Comparison of ENCODE assay signal across 1 cellular context in genomic region chr16:30697264-30698138, GRCh38.
TF ChIP-seq lines count a peak whose summit lies in the region.

No MANE protein-coding gene starts in this region.

TF ChIP-seq in HepG2, 621 proteins besides CTCF, POLR2A, EP300 and RAD21 (continued from another document and continues in another):
- no peak for TF ChIP-seq ZNF232 (CRISPR knock-in tag; IDR thresholded peaks at IDR 0.05; ENCODE audit: borderline replicate concordance)
- TF ChIP-seq, protein P1, sequence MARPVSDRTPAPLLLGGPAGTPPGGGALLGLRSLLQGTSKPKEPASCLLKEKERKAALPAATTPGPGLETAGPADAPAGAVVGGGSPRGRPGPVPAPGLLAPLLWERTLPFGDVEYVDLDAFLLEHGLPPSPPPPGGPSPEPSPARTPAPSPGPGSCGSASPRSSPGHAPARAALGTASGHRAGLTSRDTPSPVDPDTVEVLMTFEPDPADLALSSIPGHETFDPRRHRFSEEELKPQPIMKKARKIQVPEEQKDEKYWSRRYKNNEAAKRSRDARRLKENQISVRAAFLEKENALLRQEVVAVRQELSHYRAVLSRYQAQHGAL (CRISPR knock-in tag; IDR thresholded peaks at IDR 0.05; ENCODE audit: not compliant biosample characterization), result no peak
- 0 out of 2 replicates have a peak, but pooled peaks have one; percentile 58 for TF ChIP-seq ZNF607 (CRISPR knock-in tag; IDR thresholded peaks at IDR 0.05; ENCODE audit: borderline replicate concordance)
- no peak for TF ChIP-seq BRD4 (CRISPR knock-in tag; IDR thresholded peaks at IDR 0.05)
- no peak for TF ChIP-seq ZNF430 (CRISPR knock-in tag; IDR thresholded peaks at IDR 0.05)
- no peak for TF ChIP-seq PHF21A (CRISPR knock-in tag; IDR thresholded peaks at IDR 0.05)
- TF ChIP-seq ZNF546 (CRISPR knock-in tag; conservative IDR thresholded peaks at IDR 0.05), result no peak; the same call in 1 of the 2 replicates
- TF ChIP-seq HHEX (CRISPR knock-in tag; IDR thresholded peaks at IDR 0.05), result no peak
- 0 out of 2 replicates have a peak, but pooled peaks have one; percentile 92 for TF ChIP-seq ZZZ3 (CRISPR knock-in tag; IDR thresholded peaks at IDR 0.05; ENCODE audit: borderline replicate concordance)
- no peak for TF ChIP-seq RBM22 (optimal IDR thresholded peaks at IDR 0.05; ENCODE audit: low read length)
- TF ChIP-seq HOXA3 (CRISPR knock-in tag; IDR thresholded peaks at IDR 0.05), result no peak
- no peak for TF ChIP-seq ZIK1 (CRISPR knock-in tag; IDR thresholded peaks at IDR 0.05; ENCODE audit: borderline replicate concordance, low read depth)
- no peak for TF ChIP-seq KDM6A (CRISPR knock-in tag; IDR thresholded peaks at IDR 0.05; ENCODE audit: low read depth)
- TF ChIP-seq GATAD2A (CRISPR knock-in tag; IDR thresholded peaks at IDR 0.05), result no peak
- no peak for TF ChIP-seq ZNF879 (CRISPR knock-in tag; IDR thresholded peaks at IDR 0.05)
- TF ChIP-seq, protein P2, sequence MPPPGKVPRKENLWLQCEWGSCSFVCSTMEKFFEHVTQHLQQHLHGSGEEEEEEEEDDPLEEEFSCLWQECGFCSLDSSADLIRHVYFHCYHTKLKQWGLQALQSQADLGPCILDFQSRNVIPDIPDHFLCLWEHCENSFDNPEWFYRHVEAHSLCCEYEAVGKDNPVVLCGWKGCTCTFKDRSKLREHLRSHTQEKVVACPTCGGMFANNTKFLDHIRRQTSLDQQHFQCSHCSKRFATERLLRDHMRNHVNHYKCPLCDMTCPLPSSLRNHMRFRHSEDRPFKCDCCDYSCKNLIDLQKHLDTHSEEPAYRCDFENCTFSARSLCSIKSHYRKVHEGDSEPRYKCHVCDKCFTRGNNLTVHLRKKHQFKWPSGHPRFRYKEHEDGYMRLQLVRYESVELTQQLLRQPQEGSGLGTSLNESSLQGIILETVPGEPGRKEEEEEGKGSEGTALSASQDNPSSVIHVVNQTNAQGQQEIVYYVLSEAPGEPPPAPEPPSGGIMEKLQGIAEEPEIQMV (CRISPR knock-in tag; IDR thresholded peaks at IDR 0.05; ENCODE audit: low read depth), result no peak
- no peak for TF ChIP-seq FUBP1 (CRISPR knock-in tag; IDR thresholded peaks at IDR 0.05; ENCODE audit: borderline replicate concordance)
- no peak for TF ChIP-seq TOPORS (CRISPR knock-in tag; IDR thresholded peaks at IDR 0.05)
- TF ChIP-seq RBFOX2 (IDR thresholded peaks at IDR 0.05; ENCODE audit: low read depth, low read length), result no peak
- no peak for TF ChIP-seq SAFB2 (CRISPR knock-in tag; IDR thresholded peaks at IDR 0.05; ENCODE audit: borderline replicate concordance, low read depth)
- TF ChIP-seq TEAD3 (CRISPR knock-in tag; optimal IDR thresholded peaks at IDR 0.05; ENCODE audit: borderline replicate concordance), result no peak
- no peak; the same call in 1 of the 2 replicates for TF ChIP-seq FOXK2 (IDR thresholded peaks at IDR 0.05)
- TF ChIP-seq SMYD3 (CRISPR knock-in tag; IDR thresholded peaks at IDR 0.05), result no peak
- TF ChIP-seq ZBTB14 (CRISPR knock-in tag; IDR thresholded peaks at IDR 0.05), result no peak
- TF ChIP-seq ZFP82 (CRISPR knock-in tag; IDR thresholded peaks at IDR 0.05; ENCODE audit: borderline replicate concordance), result no peak
- no peak for TF ChIP-seq NFKB2 (CRISPR knock-in tag; IDR thresholded peaks at IDR 0.05; ENCODE audit: borderline replicate concordance)
- TF ChIP-seq KDM4B (CRISPR knock-in tag; IDR thresholded peaks at IDR 0.05), result no peak
- TF ChIP-seq ZNF644 (CRISPR knock-in tag; IDR thresholded peaks at IDR 0.05; ENCODE audit: low read depth), result no peak
- TF ChIP-seq, protein P3, sequence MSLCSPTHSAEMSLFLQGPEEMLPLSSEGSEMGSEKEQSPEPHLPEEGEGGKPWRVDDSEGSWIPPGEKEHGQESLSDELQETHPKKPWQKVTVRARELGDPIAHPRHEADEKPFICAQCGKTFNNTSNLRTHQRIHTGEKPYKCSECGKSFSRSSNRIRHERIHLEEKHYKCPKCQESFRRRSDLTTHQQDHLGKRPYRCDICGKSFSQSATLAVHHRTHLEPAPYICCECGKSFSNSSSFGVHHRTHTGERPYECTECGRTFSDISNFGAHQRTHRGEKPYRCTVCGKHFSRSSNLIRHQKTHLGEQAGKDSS (CRISPR knock-in tag; IDR thresholded peaks at IDR 0.05; ENCODE audit: borderline replicate concordance, low read depth), result no peak; the same call in 1 of the 2 replicates
- no peak for TF ChIP-seq BCL6 (CRISPR knock-in tag; IDR thresholded peaks at IDR 0.05)
- TF ChIP-seq MAFK (conservative IDR thresholded peaks at IDR 0.05 in 1 of 2, IDR thresholded peaks at IDR 0.05 in 1 of 2; ENCODE audit: low read length in 2 of 2), result no peak
- TF ChIP-seq ZNF263 (CRISPR knock-in tag; IDR thresholded peaks at IDR 0.05), result no peak
- no peak for TF ChIP-seq ZBTB7A (CRISPR knock-in tag; IDR thresholded peaks at IDR 0.05)
- no peak for TF ChIP-seq ZNF33B (CRISPR knock-in tag; IDR thresholded peaks at IDR 0.05)
- no peak for TF ChIP-seq SKI (IDR thresholded peaks at IDR 0.05; ENCODE audit: partially characterized antibody)
- TF ChIP-seq FLYWCH1 (CRISPR knock-in tag; IDR thresholded peaks at IDR 0.05), result no peak
- TF ChIP-seq HIVEP1 (CRISPR knock-in tag; IDR thresholded peaks at IDR 0.05), result no peak; the same call in 1 of the 2 replicates
- no peak for TF ChIP-seq ZNF460 (CRISPR knock-in tag; IDR thresholded peaks at IDR 0.05; ENCODE audit: borderline replicate concordance)
- no peak for TF ChIP-seq FOXP1 (IDR thresholded peaks at IDR 0.05)
- TF ChIP-seq FOXP1 (CRISPR knock-in tag; IDR thresholded peaks at IDR 0.05), result no peak
- no peak for TF ChIP-seq ZNF720 (CRISPR knock-in tag; IDR thresholded peaks at IDR 0.05)
- TF ChIP-seq SP4 (CRISPR knock-in tag; IDR thresholded peaks at IDR 0.05), result no peak
- peak; percentile 21; the same call in 1 of the 2 replicates for TF ChIP-seq KLF13 (CRISPR knock-in tag; IDR thresholded peaks at IDR 0.05)
- TF ChIP-seq, protein P4, sequence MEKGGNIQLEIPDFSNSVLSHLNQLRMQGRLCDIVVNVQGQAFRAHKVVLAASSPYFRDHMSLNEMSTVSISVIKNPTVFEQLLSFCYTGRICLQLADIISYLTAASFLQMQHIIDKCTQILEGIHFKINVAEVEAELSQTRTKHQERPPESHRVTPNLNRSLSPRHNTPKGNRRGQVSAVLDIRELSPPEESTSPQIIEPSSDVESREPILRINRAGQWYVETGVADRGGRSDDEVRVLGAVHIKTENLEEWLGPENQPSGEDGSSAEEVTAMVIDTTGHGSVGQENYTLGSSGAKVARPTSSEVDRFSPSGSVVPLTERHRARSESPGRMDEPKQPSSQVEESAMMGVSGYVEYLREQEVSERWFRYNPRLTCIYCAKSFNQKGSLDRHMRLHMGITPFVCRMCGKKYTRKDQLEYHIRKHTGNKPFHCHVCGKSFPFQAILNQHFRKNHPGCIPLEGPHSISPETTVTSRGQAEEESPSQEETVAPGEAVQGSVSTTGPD (CRISPR knock-in tag; IDR thresholded peaks at IDR 0.05), result no peak
- no peak for TF ChIP-seq SNRNP70 (IDR thresholded peaks at IDR 0.05; ENCODE audit: low read depth, low read length)
- no peak for TF ChIP-seq ZBTB44 (CRISPR knock-in tag; IDR thresholded peaks at IDR 0.05)
- TF ChIP-seq, protein P5, sequence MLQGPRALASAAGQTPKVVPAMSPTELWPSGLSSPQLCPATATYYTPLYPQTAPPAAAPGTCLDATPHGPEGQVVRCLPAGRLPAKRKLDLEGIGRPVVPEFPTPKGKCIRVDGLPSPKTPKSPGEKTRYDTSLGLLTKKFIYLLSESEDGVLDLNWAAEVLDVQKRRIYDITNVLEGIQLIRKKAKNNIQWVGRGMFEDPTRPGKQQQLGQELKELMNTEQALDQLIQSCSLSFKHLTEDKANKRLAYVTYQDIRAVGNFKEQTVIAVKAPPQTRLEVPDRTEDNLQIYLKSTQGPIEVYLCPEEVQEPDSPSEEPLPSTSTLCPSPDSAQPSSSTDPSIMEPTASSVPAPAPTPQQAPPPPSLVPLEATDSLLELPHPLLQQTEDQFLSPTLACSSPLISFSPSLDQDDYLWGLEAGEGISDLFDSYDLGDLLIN (CRISPR knock-in tag; IDR thresholded peaks at IDR 0.05; ENCODE audit: borderline replicate concordance), result no peak
- TF ChIP-seq, protein P6, sequence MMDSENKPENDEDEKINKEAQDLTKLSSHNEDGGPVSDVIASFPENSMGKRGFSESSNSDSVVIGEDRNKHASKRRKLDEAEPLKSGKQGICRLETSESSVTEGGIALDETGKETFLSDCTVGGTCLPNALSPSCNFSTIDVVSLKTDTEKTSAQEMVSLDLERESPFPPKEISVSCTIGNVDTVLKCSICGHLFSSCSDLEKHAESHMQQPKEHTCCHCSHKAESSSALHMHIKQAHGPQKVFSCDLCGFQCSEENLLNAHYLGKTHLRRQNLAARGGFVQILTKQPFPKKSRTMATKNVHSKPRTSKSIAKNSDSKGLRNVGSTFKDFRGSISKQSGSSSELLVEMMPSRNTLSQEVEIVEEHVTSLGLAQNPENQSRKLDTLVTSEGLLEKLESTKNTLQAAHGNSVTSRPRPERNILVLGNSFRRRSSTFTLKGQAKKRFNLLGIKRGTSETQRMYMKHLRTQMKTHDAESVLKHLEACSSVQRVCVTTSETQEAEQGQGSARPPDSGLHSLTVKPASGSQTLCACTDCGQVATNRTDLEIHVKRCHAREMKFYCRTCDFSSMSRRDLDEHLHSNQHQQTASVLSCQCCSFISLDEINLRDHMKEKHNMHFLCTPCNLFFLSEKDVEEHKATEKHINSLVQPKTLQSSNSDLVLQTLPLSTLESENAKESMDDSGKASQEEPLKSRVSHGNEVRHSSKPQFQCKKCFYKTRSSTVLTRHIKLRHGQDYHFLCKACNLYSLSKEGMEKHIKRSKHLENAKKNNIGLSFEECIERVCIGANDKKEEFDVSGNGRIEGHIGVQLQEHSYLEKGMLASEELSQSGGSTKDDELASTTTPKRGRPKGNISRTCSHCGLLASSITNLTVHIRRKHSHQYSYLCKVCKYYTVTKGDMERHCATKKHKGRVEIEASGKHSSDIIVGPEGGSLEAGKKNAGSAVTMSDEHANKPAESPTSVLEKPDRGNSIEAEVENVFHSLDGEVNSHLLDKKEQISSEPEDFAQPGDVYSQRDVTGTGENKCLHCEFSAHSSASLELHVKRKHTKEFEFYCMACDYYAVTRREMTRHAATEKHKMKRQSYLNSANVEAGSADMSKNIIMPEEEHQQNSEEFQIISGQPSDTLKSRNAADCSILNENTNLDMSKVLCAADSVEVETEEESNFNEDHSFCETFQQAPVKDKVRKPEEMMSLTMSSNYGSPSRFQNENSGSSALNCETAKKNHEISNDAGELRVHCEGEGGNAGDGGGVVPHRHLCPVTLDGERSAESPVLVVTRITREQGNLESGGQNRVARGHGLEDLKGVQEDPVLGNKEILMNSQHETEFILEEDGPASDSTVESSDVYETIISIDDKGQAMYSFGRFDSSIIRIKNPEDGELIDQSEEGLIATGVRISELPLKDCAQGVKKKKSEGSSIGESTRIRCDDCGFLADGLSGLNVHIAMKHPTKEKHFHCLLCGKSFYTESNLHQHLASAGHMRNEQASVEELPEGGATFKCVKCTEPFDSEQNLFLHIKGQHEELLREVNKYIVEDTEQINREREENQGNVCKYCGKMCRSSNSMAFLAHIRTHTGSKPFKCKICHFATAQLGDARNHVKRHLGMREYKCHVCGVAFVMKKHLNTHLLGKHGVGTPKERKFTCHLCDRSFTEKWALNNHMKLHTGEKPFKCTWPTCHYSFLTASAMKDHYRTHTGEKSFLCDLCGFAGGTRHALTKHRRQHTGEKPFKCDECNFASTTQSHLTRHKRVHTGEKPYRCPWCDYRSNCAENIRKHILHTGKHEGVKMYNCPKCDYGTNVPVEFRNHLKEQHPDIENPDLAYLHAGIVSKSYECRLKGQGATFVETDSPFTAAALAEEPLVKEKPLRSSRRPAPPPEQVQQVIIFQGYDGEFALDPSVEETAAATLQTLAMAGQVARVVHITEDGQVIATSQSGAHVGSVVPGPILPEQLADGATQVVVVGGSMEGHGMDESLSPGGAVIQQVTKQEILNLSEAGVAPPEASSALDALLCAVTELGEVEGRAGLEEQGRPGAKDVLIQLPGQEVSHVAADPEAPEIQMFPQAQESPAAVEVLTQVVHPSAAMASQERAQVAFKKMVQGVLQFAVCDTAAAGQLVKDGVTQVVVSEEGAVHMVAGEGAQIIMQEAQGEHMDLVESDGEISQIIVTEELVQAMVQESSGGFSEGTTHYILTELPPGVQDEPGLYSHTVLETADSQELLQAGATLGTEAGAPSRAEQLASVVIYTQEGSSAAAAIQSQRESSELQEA (CRISPR knock-in tag; IDR thresholded peaks at IDR 0.05; ENCODE audit: not compliant biosample characterization), result no peak
- TF ChIP-seq MXI1 (IDR thresholded peaks at IDR 0.05; ENCODE audit: borderline replicate concordance, low read depth, low read length), result peak; percentile 97; the same call in 1 of the 3 replicates
- no peak for TF ChIP-seq SIX4 (CRISPR knock-in tag; IDR thresholded peaks at IDR 0.05)
